8 cellular contexts compared by ENCODE assay signal in genomic region chr11:18727499-18728236, GRCh38. TPM values are rescaled to one million over a fixed set of nuclear protein-coding genes. Genes with fewer than 3 reads are reported as not detected.
DNase-seq lines count a peak whose midpoint lies in the region; ATAC-seq, FAIRE-seq and TF ChIP-seq lines count a peak whose summit lies in the region.

No MANE protein-coding gene starts in this region.

- H3K4me3 Mint-ChIP-seq in CD4-positive, alpha-beta T cell: no peak overlapping the region
- no peak overlapping the region for H3K4me3 Mint-ChIP-seq in activated T-helper 1 cell treated with anti-CD3 and anti-CD28 coated beads, Interleukin-12 subunit alpha, Interleukin-12 subunit beta, Interleukin-2, Interleukin-4 antibody, amounts not matched to agents 30 ng/mL and 10 ng/mL and 1 ng/mL, durations not matched to agents 14 hours and 24 hours and 36 hours
- H3K4me3 Mint-ChIP-seq in stimulated activated memory B cell treated with anti-CD40 and anti-IgM and Interleukin-4, amounts not matched to agents 10 μg/mL and 1 μg/mL and 100 μg/mL, for 72 hours: no peak overlapping the region

- CTCF ChIA-PET in CD4-positive, alpha-beta T cell (lab: Charles Lee): interaction anchor here (0.5 to 2.0 kb wide), 16 partner anchors 16 to 621 kb away, joined by 3 to 15 read pairs (median 3); partner anchors contain the start of genes TMEM86A and TSG101

- no peaks in the 10 kb centered on the region for H3K36me3 Mint-ChIP-seq in CD4-positive, alpha-beta T cell (ENCODE audit: low read depth)
- H3K36me3 Mint-ChIP-seq in activated T-helper 1 cell treated with anti-CD3 and anti-CD28 coated beads, Interleukin-12 subunit alpha, Interleukin-12 subunit beta, Interleukin-2, Interleukin-4 antibody, amounts not matched to agents 30 ng/mL and 10 ng/mL and 1 ng/mL, durations not matched to agents 14 hours and 24 hours and 36 hours (ENCODE audit: low read depth): no peaks in the 10 kb centered on the region
- no peaks in the 10 kb centered on the region for H3K36me3 Mint-ChIP-seq in stimulated activated memory B cell treated with anti-CD40 and anti-IgM and Interleukin-4, amounts not matched to agents 10 μg/mL and 1 μg/mL and 100 μg/mL, for 72 hours

- FAIRE-seq in frontal cortex (lab: Jason Lieb, UNC): no peak

- peak; percentile 79 for TF ChIP-seq CTCF in CD4-positive, alpha-beta T cell (IDR thresholded peaks at IDR 0.05)

- intact Hi-C loops in CD4-positive, alpha-beta T cell (cut with DNase I, micrococcal nuclease): loop anchor here in 1 of 2 experiments (10.0 kb wide), 1 partner anchor 403 kb away; the partner anchor contains the start of genes GTF2H1 and HPS5
- intact Hi-C loops in activated T-helper 1 cell treated with anti-CD3 and anti-CD28 coated beads, Interleukin-12 subunit alpha, Interleukin-12 subunit beta, Interleukin-2, Interleukin-4 antibody, amounts not matched to agents 30 ng/mL and 10 ng/mL and 1 ng/mL, durations not matched to agents 14 hours and 24 hours and 36 hours (cut with micrococcal nuclease): loop anchor here (1.0 kb wide), 1 partner anchor 187 kb away; no protein-coding TSS in a partner anchor

- H3K27me3 ChIP-seq in CD4-positive, alpha-beta T cell (ENCODE audit: control insufficient read depth, insufficient read depth, low read length): no peaks in the 10 kb centered on the region

- no peak overlapping the region for H3K27ac ChIP-seq in CD4-positive, alpha-beta T cell (ENCODE audit: low read depth, low read length)

- no peaks in the 10 kb centered on the region for H3K9me3 ChIP-seq in CD4-positive, alpha-beta T cell (ENCODE audit: control insufficient read depth, low read length)

- peaks cover 10% of the 10 kb centered on the region for H3K4me1 Mint-ChIP-seq in CD4-positive, alpha-beta T cell (ENCODE audit: low read depth)
- H3K4me1 Mint-ChIP-seq in activated T-helper 1 cell treated with anti-CD3 and anti-CD28 coated beads, Interleukin-12 subunit alpha, Interleukin-12 subunit beta, Interleukin-2, Interleukin-4 antibody, amounts not matched to agents 30 ng/mL and 10 ng/mL and 1 ng/mL, durations not matched to agents 14 hours and 24 hours and 36 hours (ENCODE audit: low read depth): no peaks in the 10 kb centered on the region
- peaks cover 32% of the 10 kb centered on the region for H3K4me1 Mint-ChIP-seq in stimulated activated memory B cell treated with anti-CD40 and anti-IgM and Interleukin-4, amounts not matched to agents 10 μg/mL and 1 μg/mL and 100 μg/mL, for 72 hours

- peak; percentile 20 to 54 (median 43) for DNase-seq in CD4-positive, alpha-beta T cell
- DNase-seq in GM19238 (ENCODE audit: insufficient read length, low spot score) (peak; percentile 62), NCI-H526 (lab: John Stamatoyannopoulos, UW) (peak; percentile 24 to 63), frontal cortex (ENCODE audit: low spot score in 2 of 2) (peak; percentile 59 to 70), retina (peak; percentile 35)
- DNase-seq in activated T-helper 1 cell treated with anti-CD3 and anti-CD28 coated beads, Interleukin-12 subunit alpha, Interleukin-12 subunit beta, Interleukin-2, Interleukin-4 antibody, amounts not matched to agents 30 ng/mL and 10 ng/mL and 1 ng/mL, durations not matched to agents 14 hours and 24 hours and 36 hours (ENCODE audit: low spot score): peak; percentile 27

- H3K27me3 Mint-ChIP-seq in CD4-positive, alpha-beta T cell: no peaks in the 10 kb centered on the region
- H3K27me3 Mint-ChIP-seq in activated T-helper 1 cell treated with anti-CD3 and anti-CD28 coated beads, Interleukin-12 subunit alpha, Interleukin-12 subunit beta, Interleukin-2, Interleukin-4 antibody, amounts not matched to agents 30 ng/mL and 10 ng/mL and 1 ng/mL, durations not matched to agents 14 hours and 24 hours and 36 hours (ENCODE audit: insufficient read depth): peaks cover 8% of the 10 kb centered on the region
- H3K27me3 Mint-ChIP-seq in stimulated activated memory B cell treated with anti-CD40 and anti-IgM and Interleukin-4, amounts not matched to agents 10 μg/mL and 1 μg/mL and 100 μg/mL, for 72 hours: no peaks in the 10 kb centered on the region

- peak; percentile 86 for ATAC-seq in CD4-positive, alpha-beta T cell (ENCODE audit: poor library complexity)
- no peak for ATAC-seq in stimulated activated memory B cell treated with anti-CD40 and anti-IgM and Interleukin-4, amounts not matched to agents 10 μg/mL and 1 μg/mL and 100 μg/mL, for 72 hours
- no peak for ATAC-seq in GM18505 (IDR thresholded peaks at IDR 0.05; ENCODE audit: unreplicated experiment)

- H3K27ac Mint-ChIP-seq in CD4-positive, alpha-beta T cell: no peak overlapping the region
- no peak overlapping the region for H3K27ac Mint-ChIP-seq in activated T-helper 1 cell treated with anti-CD3 and anti-CD28 coated beads, Interleukin-12 subunit alpha, Interleukin-12 subunit beta, Interleukin-2, Interleukin-4 antibody, amounts not matched to agents 30 ng/mL and 10 ng/mL and 1 ng/mL, durations not matched to agents 14 hours and 24 hours and 36 hours
- H3K27ac Mint-ChIP-seq in stimulated activated memory B cell treated with anti-CD40 and anti-IgM and Interleukin-4, amounts not matched to agents 10 μg/mL and 1 μg/mL and 100 μg/mL, for 72 hours: no peak overlapping the region

- H3K9me3 Mint-ChIP-seq in CD4-positive, alpha-beta T cell: no peaks in the 10 kb centered on the region
- H3K9me3 Mint-ChIP-seq in activated T-helper 1 cell treated with anti-CD3 and anti-CD28 coated beads, Interleukin-12 subunit alpha, Interleukin-12 subunit beta, Interleukin-2, Interleukin-4 antibody, amounts not matched to agents 30 ng/mL and 10 ng/mL and 1 ng/mL, durations not matched to agents 14 hours and 24 hours and 36 hours: no peaks in the 10 kb centered on the region
- H3K9me3 Mint-ChIP-seq in stimulated activated memory B cell treated with anti-CD40 and anti-IgM and Interleukin-4, amounts not matched to agents 10 μg/mL and 1 μg/mL and 100 μg/mL, for 72 hours: no peaks in the 10 kb centered on the region

- TF ChIP-seq POLR2A in GM18505 (IDR thresholded peaks at IDR 0.05; ENCODE audit: borderline replicate concordance, extremely low read depth, insufficient read depth, insufficient read length): no peak

- POLR2A ChIA-PET in CD4-positive, alpha-beta T cell (lab: Charles Lee): interaction anchor here (0.5 to 1.6 kb wide), 6 partner anchors 91 to 201 kb away, joined by 3 to 8 read pairs (median 4); partner anchors contain the start of genes SPTY2D1 and TSG101

RNA-seq across cellular contexts. Expression of gene IGSF22, which starts 1.7 kb away (rescaled TPM):
- 1 to 10 TPM; 4.0 to 5.0 TPM for total RNA-seq in CD4-positive, alpha-beta T cell
- total RNA-seq in activated T-helper 1 cell treated with anti-CD3 and anti-CD28 coated beads, Interleukin-12 subunit alpha, Interleukin-12 subunit beta, Interleukin-2, Interleukin-4 antibody, amounts not matched to agents 30 ng/mL and 10 ng/mL and 1 ng/mL, durations not matched to agents 14 hours and 24 hours and 36 hours: 0.81 and 0.86 TPM in 2 replicates
- total RNA-seq in frontal cortex: not detected

RNA-seq across cellular contexts. Expression of gene TMEM86A, which starts 29.1 kb away (rescaled TPM):
- total RNA-seq in CD4-positive, alpha-beta T cell: 1 to 10 TPM; 8.0 to 8.5 TPM
- 0.52 and 0.93 TPM in 2 replicates for total RNA-seq in activated T-helper 1 cell treated with anti-CD3 and anti-CD28 coated beads, Interleukin-12 subunit alpha, Interleukin-12 subunit beta, Interleukin-2, Interleukin-4 antibody, amounts not matched to agents 30 ng/mL and 10 ng/mL and 1 ng/mL, durations not matched to agents 14 hours and 24 hours and 36 hours
- total RNA-seq in frontal cortex: 4.9 TPM
